In genomic region chr1:43538969-43539368, GRCh38 we compare ENCODE assay signal across 18 cellular contexts. TPM values are rescaled to one million over a fixed set of nuclear protein-coding genes. Genes with fewer than 3 reads are reported as not detected.
DNase-seq lines count a peak whose midpoint lies in the region; ATAC-seq, FAIRE-seq and TF ChIP-seq lines count a peak whose summit lies in the region.
"Had no signal": no experiment of that assay in that cellular context is flagged by ENCODE, and none has a peak within 500 bp of the region (broad histone marks: within the 10 kb centered on the region; RNA-seq: fewer than 3 reads in every experiment).

No MANE protein-coding gene starts in this region.

- no peak overlapping the region for H2AFZ ChIP-seq in endothelial cell of umbilical vein (ENCODE audit: low read depth, low read length)

- no peak overlapping the region for H3K27ac ChIP-seq in endothelial cell of umbilical vein (ENCODE audit: insufficient read depth, low read depth, low read length)
- H3K27ac ChIP-seq in prostate gland = peak overlapping the region; percentile 71 to 97
- H3K27ac ChIP-seq: A549; BLaER1 treated with 17β-estradiol and CSF1 and Interleukin-3, amounts not matched to agents 10 nM and 100 nM had no signal

- CTCF ChIA-PET in endothelial cell of umbilical vein (lab: Charles Lee) = no interaction called here

- H3K4me3 ChIP-seq in endothelial cell of umbilical vein (replicated peaks in 1 of 3; ENCODE audit: insufficient read depth in 1 of 3, low read depth in 1 of 3, low read length in 3 of 3) (no peak overlapping the region), prostate gland (no peak overlapping the region)
- H3K4me3 ChIP-seq: A549; BLaER1 treated with 17β-estradiol and CSF1 and Interleukin-3, amounts not matched to agents 10 nM and 100 nM had no signal

- H3K4me1 ChIP-seq in endothelial cell of umbilical vein (ENCODE audit: control insufficient read depth, extremely low read depth, insufficient read depth, low read length) (peaks cover 23% of the 10 kb centered on the region), prostate gland (replicated peaks) (peaks cover 74% of the 10 kb centered on the region)

- DNase-seq in Right ventricle myocardium inferior (ENCODE audit: missing footprints) (peak; percentile 2), cardiac septum (ENCODE audit: low spot score) (no peak), endothelial cell of umbilical vein (ENCODE audit: low read depth, low spot score) (no peak), prostate gland (ENCODE audit: low spot score) (no peak), iPS-NIHi7 (ENCODE audit: extremely low spot score) (no peak), chondrocyte (ENCODE audit: low spot score) (no peak)
- DNase-seq in activated naive CD4-positive, alpha-beta T cell (lab: John Stamatoyannopoulos, UW) = no peak
- DNase-seq: GF-D8; GOT3; MV-4-11; NCI-H1417 treated with DMSO at 0.1 percent for 48 hours; NCI-H2029; NCI-H2171 treated with DMSO at 0.1 percent for 48 hours; NCI-H446 treated with DMSO at 0.1 percent for 48 hours; NK-92 treated with Interleukin-12 subunit alpha and Interleukin-12 subunit beta, amount 100 ng/mL, for 24 hours had no signal

- H3K4me3 Mint-ChIP-seq in chondrocyte (ENCODE audit: unreplicated experiment) = no peak overlapping the region

- H3K9ac ChIP-seq in endothelial cell of umbilical vein (replicated peaks; ENCODE audit: extremely low read depth, insufficient read depth, low read length) = no peak overlapping the region
- H3K9ac ChIP-seq: BLaER1 treated with 17β-estradiol and CSF1 and Interleukin-3, amounts not matched to agents 10 nM and 100 nM had no signal

- no peaks in the 10 kb centered on the region for H3K27me3 Mint-ChIP-seq in chondrocyte (ENCODE audit: low read depth)

- H3K9me3 ChIP-seq in endothelial cell of umbilical vein (replicated peaks; ENCODE audit: control insufficient read depth, insufficient read depth, low read length) (no peaks in the 10 kb centered on the region), prostate gland (no peaks in the 10 kb centered on the region)
- H3K9me3 ChIP-seq: A549; BLaER1 treated with 17β-estradiol and CSF1 and Interleukin-3, amounts not matched to agents 10 nM and 100 nM had no signal

- intact Hi-C loops in Right ventricle myocardium inferior (cut with DNase I) (no loop called here), cardiac septum (cut with DNase I) (loop anchor here (10.0 kb wide), 1 partner anchor 496 kb away; the partner anchor contains the start of gene SLC6A9), endothelial cell of umbilical vein (cut with micrococcal nuclease) (no loop called here), prostate gland (cut with DNase I) (no loop called here)

- H3K27me3 ChIP-seq in endothelial cell of umbilical vein (ENCODE audit: control insufficient read depth in 2 of 2, insufficient read depth in 2 of 2, low read length in 2 of 2) (no peaks in the 10 kb centered on the region), prostate gland (replicated peaks; ENCODE audit: insufficient read depth) (no peaks in the 10 kb centered on the region)
- H3K27me3 ChIP-seq: BLaER1 treated with 17β-estradiol and CSF1 and Interleukin-3, amounts not matched to agents 10 nM and 100 nM had no signal

- H4K20me1 ChIP-seq in endothelial cell of umbilical vein (replicated peaks; ENCODE audit: control insufficient read depth, extremely low read depth, insufficient read depth, low read length) = no peaks in the 10 kb centered on the region

- ATAC-seq in Right ventricle myocardium inferior = no peak
- ATAC-seq in GM21737 (IDR thresholded peaks at IDR 0.05; ENCODE audit: unreplicated experiment) = no peak
- ATAC-seq: A549 had no signal

- TF ChIP-seq POLR2A in endothelial cell of umbilical vein (IDR thresholded peaks at IDR 0.05; ENCODE audit: low read depth, low read length) (no peak), prostate gland (IDR thresholded peaks at IDR 0.05) (no peak)

- WGBS in prostate gland = 91% methylated on average over 4 of the region's 4 CpGs

- no peaks in the 10 kb centered on the region for H3K9me1 ChIP-seq in endothelial cell of umbilical vein (replicated peaks; ENCODE audit: control insufficient read depth, extremely low read depth, insufficient read depth, low read length)

- TF ChIP-seq CTCF in endothelial cell of umbilical vein (IDR thresholded peaks at IDR 0.05; ENCODE audit: extremely low read depth in 1 of 2, insufficient read depth in 1 of 2, low read depth in 1 of 2, low read length in 2 of 2) (no peak), prostate gland (IDR thresholded peaks at IDR 0.05) (no peak), chondrocyte (IDR thresholded peaks at IDR 0.05) (no peak)

- H3K36me3 Mint-ChIP-seq in chondrocyte (ENCODE audit: low read depth) = peaks cover 14% of the 10 kb centered on the region

- peak; percentile 68 for FAIRE-seq in endothelial cell of umbilical vein (lab: Jason Lieb, UNC)
- FAIRE-seq: A549 had no signal

- H3K9me3 Mint-ChIP-seq in chondrocyte (ENCODE audit: low read depth) = no peaks in the 10 kb centered on the region

- BruUV-seq in endothelial cell of umbilical vein (replicated peaks; lab: Mats Ljungman, UMichigan) = no TSS peak

- POLR2A ChIA-PET in endothelial cell of umbilical vein (lab: Charles Lee) = no interaction called here

- H3K4me2 ChIP-seq in endothelial cell of umbilical vein (ENCODE audit: insufficient read depth, low read length) = no peak overlapping the region
- H3K4me2 ChIP-seq: A549; BLaER1 treated with 17β-estradiol and CSF1 and Interleukin-3, amounts not matched to agents 10 nM and 100 nM had no signal

- H3K36me3 ChIP-seq in endothelial cell of umbilical vein (ENCODE audit: control insufficient read depth in 2 of 2, extremely low read depth in 1 of 2, insufficient read depth in 2 of 2, low read length in 2 of 2) (peaks cover 0 to 13% of the 10 kb centered on the region in 2 experiments), prostate gland (no peaks in the 10 kb centered on the region)

- peaks cover 78% of the 10 kb centered on the region for H3K79me2 ChIP-seq in endothelial cell of umbilical vein (ENCODE audit: control insufficient read depth, insufficient read depth, low read length)

- H3K4me1 Mint-ChIP-seq in chondrocyte (ENCODE audit: low read depth) = no peaks in the 10 kb centered on the region

- no peak overlapping the region for H3K27ac Mint-ChIP-seq in chondrocyte (ENCODE audit: unreplicated experiment)

- dilution Hi-C loops in endothelial cell of umbilical vein (cut with MboI; ENCODE audit: extremely low pct_ligation_motif_present, low sequenced_read_pairs) = no loop called here

TF ChIP-seq in endothelial cell of umbilical vein, 7 proteins besides CTCF, POLR2A, EP300 and RAD21:
- TF ChIP-seq GATA2 (IDR thresholded peaks at IDR 0.05; ENCODE audit: insufficient read depth, insufficient read length, low read depth, low read length) = no peak
- TF ChIP-seq FOS (IDR thresholded peaks at IDR 0.05; ENCODE audit: borderline replicate concordance, insufficient read depth, low read length) = no peak
- no peak for TF ChIP-seq EZH2 (IDR thresholded peaks at IDR 0.05; ENCODE audit: borderline replicate concordance, low read depth, low read length, severe bottlenecking)
- TF ChIP-seq MAX (IDR thresholded peaks at IDR 0.05; ENCODE audit: insufficient read depth, insufficient read length) = no peak
- no peak for TF ChIP-seq MYC (IDR thresholded peaks at IDR 0.05; ENCODE audit: low read depth, low read length)

RNA-seq across cellular contexts. Expression of gene PTPRF, which starts 8.3 kb away (rescaled TPM):
- total RNA-seq in Right ventricle myocardium inferior (7.7 TPM), cardiac septum (9.1 TPM), endothelial cell of umbilical vein (271 and 338 TPM in 2 replicates), prostate gland (100 to 1,000 TPM; 182 to 292 TPM), chondrocyte (54.6 to 66.7 TPM (median 62.0 TPM) in 3 replicates)
- 217 and 267 TPM in 2 replicates for polyA plus RNA-seq in endothelial cell of umbilical vein
- 228 and 234 TPM in 2 replicates for polyA plus RNA-seq in endothelial cell of umbilical vein (2011; cell fraction: cytosol; rRNA removed)
- 315 and 338 TPM in 2 replicates for polyA plus RNA-seq in endothelial cell of umbilical vein (2011; cell fraction: nucleus; rRNA removed)
- polyA plus RNA-seq in endothelial cell of umbilical vein (2012) = 215 and 240 TPM in 2 replicates
- 650 and 729 TPM in 2 replicates for polyA minus RNA-seq in endothelial cell of umbilical vein
- 57.9 TPM for polyA minus RNA-seq in endothelial cell of umbilical vein (2011; cell fraction: cytosol; rRNA and poly(A)+ RNA removed)
- polyA minus RNA-seq in endothelial cell of umbilical vein (2011; cell fraction: nucleus; rRNA and poly(A)+ RNA removed) = 193 and 276 TPM in 2 replicates
